ENCODE assay signal across 9 cellular contexts in the genomic region with DNA sequence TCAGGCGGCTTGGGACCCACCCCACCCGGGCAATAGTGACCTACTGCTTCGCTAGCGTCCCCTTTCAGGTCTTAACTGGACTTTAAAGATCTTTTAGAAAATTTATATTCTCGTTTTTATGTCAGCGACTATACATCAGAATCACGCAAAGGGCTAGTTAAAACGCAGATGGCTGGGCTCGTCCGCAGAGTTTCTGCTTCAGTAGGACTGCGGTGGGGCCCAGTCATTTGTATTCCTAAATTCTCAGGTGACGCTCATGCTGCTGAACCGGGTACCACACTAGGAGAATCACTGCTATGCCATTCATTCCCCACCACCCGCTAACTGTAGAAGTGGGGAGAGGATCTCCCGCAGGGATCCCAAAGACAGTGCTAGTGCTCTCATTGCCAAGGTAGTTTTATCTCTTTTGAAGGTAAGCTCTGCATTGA. TPM values are rescaled to one million over a fixed set of nuclear protein-coding genes. Genes with fewer than 3 reads are reported as not detected.
DNase-seq lines count a peak whose midpoint lies in the region; ATAC-seq and TF ChIP-seq lines count a peak whose summit lies in the region.
"Had no signal": no experiment of that assay in that cellular context is flagged by ENCODE, and none has a peak within 500 bp of the region (broad histone marks: within the 10 kb centered on the region; RNA-seq: fewer than 3 reads in every experiment).

No MANE protein-coding gene starts in this region.

- BruUV-seq in HCT116 (replicated peaks; lab: Mats Ljungman, UMichigan) = no TSS peak

- TF ChIP-seq CTCF in C4-2B (conservative IDR thresholded peaks at IDR 0.05) = peak; percentile 7; the same call in 1 of the 2 replicates
- TF ChIP-seq CTCF in HCT116 (IDR thresholded peaks at IDR 0.05 in 2 of 3, conservative IDR thresholded peaks at IDR 0.05 in 1 of 3; ENCODE audit: borderline replicate concordance in 1 of 3, insufficient read depth in 1 of 3, low read depth in 2 of 3, low read length in 2 of 3) = no peak

- no peaks in the 10 kb centered on the region for H3K9me2 ChIP-seq in HCT116 (ENCODE audit: insufficient read depth)

- RAD21 ChIA-PET in HCT116 (lab: Charles Lee; ENCODE audit: low non-redundant PET in 1 of 2, low total read pairs in 2 of 2, uncharacterized antibody in 2 of 2, unreplicated experiment in 2 of 2) = no interaction called here

- H3K4me3 ChIP-seq in HCT116 (replicated peaks in 1 of 2; ENCODE audit: low read depth in 1 of 2, low read length in 2 of 2) = peak overlapping the region; percentile 25 to 56
- H3K4me3 ChIP-seq in mucosa of rectum (ENCODE audit: low read length in 2 of 2) = peak overlapping the region; percentile 3 to 48

- peak overlapping the region; percentile 34 for H3K27ac Mint-ChIP-seq in activated CD8-positive, alpha-beta T cell treated with anti-CD3 and anti-CD28 coated beads, Interleukin-2, amount 10 ng/mL, durations not matched to agents 7 days and 5 days

- H3K79me2 ChIP-seq in HCT116 (ENCODE audit: insufficient read depth, low read length) = no peaks in the 10 kb centered on the region

- intact Hi-C loops in HCT116 (cut with micrococcal nuclease) = no loop called here

- ATAC-seq in HCT116 (no peak), GM19397 (IDR thresholded peaks at IDR 0.05; ENCODE audit: unreplicated experiment) (no peak), GM21360 (IDR thresholded peaks at IDR 0.05; ENCODE audit: unreplicated experiment) (no peak)
- ATAC-seq in activated CD8-positive, alpha-beta T cell treated with anti-CD3 and anti-CD28 coated beads, Interleukin-2, amount 10 ng/mL, durations not matched to agents 7 days and 5 days = no peak

- H3K4me1 Mint-ChIP-seq in activated CD8-positive, alpha-beta T cell treated with anti-CD3 and anti-CD28 coated beads, Interleukin-2, amount 10 ng/mL, durations not matched to agents 7 days and 5 days (ENCODE audit: low read depth) = peaks cover 14% of the 10 kb centered on the region

- H3K9me3 ChIP-seq in HCT116 (ENCODE audit: control insufficient read depth in 1 of 2, insufficient read depth in 1 of 2, low read depth in 1 of 2, low read length in 2 of 2) (no peaks in the 10 kb centered on the region), mucosa of rectum (ENCODE audit: control insufficient read depth in 2 of 2, low read length in 2 of 2) (no peaks in the 10 kb centered on the region)

- H3K4me2 ChIP-seq in HCT116 (ENCODE audit: low read length) = peak overlapping the region; percentile 87

- H3K27ac ChIP-seq in C4-2B (peak overlapping the region; percentile 67), HCT116 (ENCODE audit: low read depth, low read length) (no peak overlapping the region), mucosa of rectum (ENCODE audit: low read depth in 2 of 2, low read length in 2 of 2) (no peak overlapping the region)

- no peaks in the 10 kb centered on the region for H3K9me3 Mint-ChIP-seq in activated CD8-positive, alpha-beta T cell treated with anti-CD3 and anti-CD28 coated beads, Interleukin-2, amount 10 ng/mL, durations not matched to agents 7 days and 5 days (ENCODE audit: insufficient read depth)

- H3K4me1 ChIP-seq in HCT116 (ENCODE audit: control insufficient read depth in 1 of 2, insufficient read depth in 2 of 2, low read length in 2 of 2) = peaks cover 0 to 13% of the 10 kb centered on the region in 2 experiments; a peak in 3 of 4 replicates
- peaks cover 5 to 11% of the 10 kb centered on the region in 2 donors for H3K4me1 ChIP-seq in mucosa of rectum (ENCODE audit: control insufficient read depth in 2 of 2, insufficient read depth in 2 of 2, low read length in 2 of 2)

- no peak for DNase-seq in HCT116 (ENCODE audit: low read depth, low spot score)
- no peak for DNase-seq in activated CD8-positive, alpha-beta T cell treated with anti-CD3 and anti-CD28 coated beads, Interleukin-2, amount 10 ng/mL, durations not matched to agents 7 days and 5 days
- DNase-seq in A172 (ENCODE audit: low spot score) = no peak
- DNase-seq in activated CD4-positive, alpha-beta T cell treated with anti-CD3 and anti-CD28 coated beads, Interleukin-2, amount 50 U/mL, for 4 hours = no peak

- H3K27me3 ChIP-seq in HCT116 (ENCODE audit: insufficient read depth, low read length) (no peaks in the 10 kb centered on the region; the same call in 1 of the 2 replicates), mucosa of rectum (ENCODE audit: control insufficient read depth in 2 of 2, insufficient read depth in 2 of 2, low read length in 2 of 2) (peaks cover 49 to 51% of the 10 kb centered on the region in 2 donors)

- peaks cover 50% of the 10 kb centered on the region for H3K27me3 Mint-ChIP-seq in activated CD8-positive, alpha-beta T cell treated with anti-CD3 and anti-CD28 coated beads, Interleukin-2, amount 10 ng/mL, durations not matched to agents 7 days and 5 days (ENCODE audit: low read depth)

- H3K9ac ChIP-seq in HCT116 (ENCODE audit: low read length) = peak overlapping the region; percentile 55; the same call in 1 of the 2 replicates
- H3K9ac ChIP-seq in mucosa of rectum (ENCODE audit: low read depth in 1 of 2, low read length in 2 of 2) = no peak overlapping the region

- CTCF ChIA-PET in HCT116 (lab: Charles Lee) = no interaction called here
- CTCF ChIA-PET in activated CD8-positive, alpha-beta T cell treated with anti-CD3 and anti-CD28 coated beads, Interleukin-2, amount 10 ng/mL, durations not matched to agents 7 days and 5 days (lab: Charles Lee) = interaction anchor here (0.6 kb wide), 1 partner anchor 15 kb away, joined by 3 read pairs; no protein-coding TSS in a partner anchor

- no peak for TF ChIP-seq RAD21 in HCT116 (IDR thresholded peaks at IDR 0.05; ENCODE audit: low read depth)

- no peak for TF ChIP-seq POLR2A in HCT116 (IDR thresholded peaks at IDR 0.05; ENCODE audit: borderline replicate concordance, extremely low read depth, insufficient read depth, insufficient read length)

- POLR2A ChIA-PET in HCT116 (lab: Charles Lee) = no interaction called here
- POLR2A ChIA-PET in activated CD8-positive, alpha-beta T cell treated with anti-CD3 and anti-CD28 coated beads, Interleukin-2, amount 10 ng/mL, durations not matched to agents 7 days and 5 days (lab: Charles Lee) = no interaction called here

- H4K20me1 ChIP-seq in HCT116 (ENCODE audit: insufficient read depth) = no peaks in the 10 kb centered on the region

- H3K4me3 Mint-ChIP-seq in activated CD8-positive, alpha-beta T cell treated with anti-CD3 and anti-CD28 coated beads, Interleukin-2, amount 10 ng/mL, durations not matched to agents 7 days and 5 days = peak overlapping the region; percentile 58

- peak overlapping the region; percentile 97 for H2AFZ ChIP-seq in HCT116 (ENCODE audit: low read depth, low read length, poor library complexity, severe bottlenecking)

- peaks cover 2% of the 10 kb centered on the region for H3K36me3 Mint-ChIP-seq in activated CD8-positive, alpha-beta T cell treated with anti-CD3 and anti-CD28 coated beads, Interleukin-2, amount 10 ng/mL, durations not matched to agents 7 days and 5 days (ENCODE audit: low read depth)

- H3K36me3 ChIP-seq in HCT116 (ENCODE audit: control insufficient read depth in 1 of 2, insufficient read depth in 2 of 2, low read length in 2 of 2) = no peaks in the 10 kb centered on the region
- H3K36me3 ChIP-seq in mucosa of rectum (ENCODE audit: control insufficient read depth in 2 of 2, insufficient read depth in 2 of 2, low read length in 2 of 2) = no peaks in the 10 kb centered on the region

TF ChIP-seq in HCT116, 20 proteins besides CTCF, POLR2A, EP300 and RAD21:
- TF ChIP-seq JUND (IDR thresholded peaks at IDR 0.05) (no peak), ZFX (IDR thresholded peaks at IDR 0.05) (no peak), ZNF274 (IDR thresholded peaks at IDR 0.05; ENCODE audit: low read depth, low read length) (no peak), EGR1 (IDR thresholded peaks at IDR 0.05; ENCODE audit: low read depth) (no peak)
- TF ChIP-seq, protein P1, sequence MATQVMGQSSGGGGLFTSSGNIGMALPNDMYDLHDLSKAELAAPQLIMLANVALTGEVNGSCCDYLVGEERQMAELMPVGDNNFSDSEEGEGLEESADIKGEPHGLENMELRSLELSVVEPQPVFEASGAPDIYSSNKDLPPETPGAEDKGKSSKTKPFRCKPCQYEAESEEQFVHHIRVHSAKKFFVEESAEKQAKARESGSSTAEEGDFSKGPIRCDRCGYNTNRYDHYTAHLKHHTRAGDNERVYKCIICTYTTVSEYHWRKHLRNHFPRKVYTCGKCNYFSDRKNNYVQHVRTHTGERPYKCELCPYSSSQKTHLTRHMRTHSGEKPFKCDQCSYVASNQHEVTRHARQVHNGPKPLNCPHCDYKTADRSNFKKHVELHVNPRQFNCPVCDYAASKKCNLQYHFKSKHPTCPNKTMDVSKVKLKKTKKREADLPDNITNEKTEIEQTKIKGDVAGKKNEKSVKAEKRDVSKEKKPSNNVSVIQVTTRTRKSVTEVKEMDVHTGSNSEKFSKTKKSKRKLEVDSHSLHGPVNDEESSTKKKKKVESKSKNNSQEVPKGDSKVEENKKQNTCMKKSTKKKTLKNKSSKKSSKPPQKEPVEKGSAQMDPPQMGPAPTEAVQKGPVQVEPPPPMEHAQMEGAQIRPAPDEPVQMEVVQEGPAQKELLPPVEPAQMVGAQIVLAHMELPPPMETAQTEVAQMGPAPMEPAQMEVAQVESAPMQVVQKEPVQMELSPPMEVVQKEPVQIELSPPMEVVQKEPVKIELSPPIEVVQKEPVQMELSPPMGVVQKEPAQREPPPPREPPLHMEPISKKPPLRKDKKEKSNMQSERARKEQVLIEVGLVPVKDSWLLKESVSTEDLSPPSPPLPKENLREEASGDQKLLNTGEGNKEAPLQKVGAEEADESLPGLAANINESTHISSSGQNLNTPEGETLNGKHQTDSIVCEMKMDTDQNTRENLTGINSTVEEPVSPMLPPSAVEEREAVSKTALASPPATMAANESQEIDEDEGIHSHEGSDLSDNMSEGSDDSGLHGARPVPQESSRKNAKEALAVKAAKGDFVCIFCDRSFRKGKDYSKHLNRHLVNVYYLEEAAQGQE (IDR thresholded peaks at IDR 0.05; ENCODE audit: low read depth) = no peak
TF ChIP-seq in HCT116: peak in this region for 0.

RNA-seq across cellular contexts. Expression of gene SP8, which starts 12.0 kb away (rescaled TPM):
- 0.76 TPM for total RNA-seq in HCT116 (2021; ENCODE audit: unreplicated experiment)
- 0.08 and 0.14 TPM in 2 replicates for polyA plus RNA-seq in HCT116 (2012)
- total RNA-seq in activated CD8-positive, alpha-beta T cell treated with anti-CD3 and anti-CD28 coated beads, Interleukin-2, amount 10 ng/mL, durations not matched to agents 7 days and 5 days = not detected
- total RNA-seq in A172 (2014; rRNA removed; shearing (Covaris generic)) = 0.71 TPM in 1 of 2 replicates, not detected in the other
- total RNA-seq: LHCN-M2 had no signal
